In genomic region chr11:74345420-74345819, GRCh38 we compare ENCODE assay signal across 28 cellular contexts. TPM values are rescaled to one million over a fixed set of nuclear protein-coding genes. Genes with fewer than 3 reads are reported as not detected.
"Had no signal": no experiment of that assay in that cellular context is flagged by ENCODE, and none has a peak within 500 bp of the region (broad histone marks: within the 10 kb centered on the region; RNA-seq: fewer than 3 reads in every experiment).

No MANE protein-coding gene starts in this region.

- H2AFZ ChIP-seq: hepatocyte had no signal

- H3K4me2 ChIP-seq: hepatocyte had no signal

- FAIRE-seq: keratinocyte had no signal

- H3K9me3 ChIP-seq: lower lobe of right lung, ovary, stomach, testis, thyroid gland, transverse colon, upper lobe of left lung, vagina had no signal

- H3K27me3 ChIP-seq: hepatocyte, ovary, stomach, testis, thyroid gland, transverse colon, upper lobe of left lung, vagina had no signal

- H3K4me1 ChIP-seq: lower lobe of right lung, testis, vagina had no signal

- H3K27ac ChIP-seq: hepatocyte, lower lobe of right lung, ovary, skin epidermis, stomach, testis, thyroid gland, transverse colon, upper lobe of left lung, vagina had no signal

- ATAC-seq: left cardiac atrium; left lobe of liver; lower lobe of right lung; naive thymus-derived CD8-positive, alpha-beta T cell; right cardiac atrium; sciatic nerve; stimulated activated naive B cell treated with anti-CD40 and anti-IgM and Interleukin-4, amounts not matched to agents 10 μg/mL and 1 μg/mL and 100 μg/mL, for 72 hours; stimulated activated naive CD8-positive, alpha-beta T cell treated with anti-CD3 and anti-CD28 coated beads, Interleukin-15, Interleukin-2, amounts not matched to agents 100 U/mL and 50 U/mL, for 24 hours had no signal

- H3K36me3 ChIP-seq: ovary, thyroid gland, vagina had no signal

- H3K79me2 ChIP-seq: hepatocyte had no signal

- DNase-seq: kidney glomerular epithelial cell; left cardiac atrium; lower lobe of right lung; mammary epithelial cell; mesenchymal stem cell; naive thymus-derived CD8-positive, alpha-beta T cell; nucleus accumbens; ovary; retina; right cardiac atrium; stimulated activated CD4-positive, alpha-beta T cell treated with anti-CD3 and anti-CD28 coated beads, Interleukin-12 subunit alpha, Interleukin-12 subunit beta, amount 100 ng/mL, for 4 hours; stimulated activated CD4-positive, alpha-beta T cell treated with anti-CD3 and anti-CD28 coated beads, Interleukin-15, amount 100 ng/mL, for 24 hours; stimulated activated CD4-positive, alpha-beta T cell treated with anti-CD3 and anti-CD28 coated beads, Interleukin-2, amount 100 ng/mL, for 24 hours; stimulated activated CD4-positive, alpha-beta T cell treated with anti-CD3 and anti-CD28 coated beads, Interleukin-4, amount 100 ng/mL, for 1 hour; stimulated activated naive B cell treated with anti-CD40 and anti-IgM and Interleukin-4, amounts not matched to agents 10 μg/mL and 1 μg/mL and 100 μg/mL, for 72 hours; stimulated activated naive CD8-positive, alpha-beta T cell treated with anti-CD3 and anti-CD28 coated beads, Interleukin-15, Interleukin-2, amounts not matched to agents 100 U/mL and 50 U/mL, for 24 hours; stomach; testis; thyroid gland; transverse colon; upper lobe of left lung had no signal

- H3K4me3 ChIP-seq: hepatocyte, lower lobe of right lung, ovary, skin epidermis, stomach, testis, thyroid gland, transverse colon, upper lobe of left lung, vagina had no signal

RNA-seq across cellular contexts. Expression of gene P4HA3, which starts 34.0 kb away (rescaled TPM):
- total RNA-seq: naive thymus-derived CD8-positive, alpha-beta T cell; neural crest cell had no signal
- polyA plus RNA-seq: naive thymus-derived CD8-positive, alpha-beta T cell had no signal
